ENCODE assay signal across 8 cellular contexts in genomic region chr1:197917813-197918646, GRCh38. TPM values are rescaled to one million over a fixed set of nuclear protein-coding genes. Genes with fewer than 3 reads are reported as not detected.
A peak's percentile ranks its signal among the peaks of the same experiment; 100 is the strongest.
DNase-seq lines count a peak whose midpoint lies in the region; ATAC-seq lines count a peak whose summit lies in the region.

No MANE protein-coding gene starts in this region.

- H3K36me3 ChIP-seq in subcutaneous abdominal adipose tissue (ENCODE audit: control insufficient read depth in 5 of 5, insufficient read depth in 5 of 5, low read length in 5 of 5) = no peaks in the 10 kb centered on the region

- peaks cover 83 to 95% (median 94%) of the 10 kb centered on the region in 5 donors for H3K27me3 ChIP-seq in subcutaneous abdominal adipose tissue (ENCODE audit: control insufficient read depth in 5 of 5, insufficient read depth in 4 of 5, low read length in 5 of 5)

- peaks cover 3 to 67% (median 58%) of the 10 kb centered on the region in 5 donors for H3K4me1 ChIP-seq in subcutaneous abdominal adipose tissue (ENCODE audit: control insufficient read depth in 5 of 5, insufficient read depth in 5 of 5, low read length in 5 of 5)

- no peak overlapping the region for H3K27ac Mint-ChIP-seq in activated T-helper 17 cell treated with anti-CD3 and anti-CD28 coated beads, Interleukin-2, amount 50 U/mL, for 72 hours

- H3K36me3 Mint-ChIP-seq in activated T-helper 17 cell treated with anti-CD3 and anti-CD28 coated beads, Interleukin-2, amount 50 U/mL, for 72 hours (ENCODE audit: low read depth) = peaks cover 12% of the 10 kb centered on the region

- H3K4me1 Mint-ChIP-seq in activated T-helper 17 cell treated with anti-CD3 and anti-CD28 coated beads, Interleukin-2, amount 50 U/mL, for 72 hours = peaks cover 19% of the 10 kb centered on the region

- H3K9me3 Mint-ChIP-seq in activated T-helper 17 cell treated with anti-CD3 and anti-CD28 coated beads, Interleukin-2, amount 50 U/mL, for 72 hours = no peaks in the 10 kb centered on the region

- peak overlapping the region; percentile 53 for H3K4me3 Mint-ChIP-seq in activated T-helper 17 cell treated with anti-CD3 and anti-CD28 coated beads, Interleukin-2, amount 50 U/mL, for 72 hours

- no peaks in the 10 kb centered on the region for H3K9me3 ChIP-seq in subcutaneous abdominal adipose tissue (ENCODE audit: control insufficient read depth in 5 of 5, low read length in 5 of 5)

- peaks cover 94% of the 10 kb centered on the region for H3K27me3 Mint-ChIP-seq in activated T-helper 17 cell treated with anti-CD3 and anti-CD28 coated beads, Interleukin-2, amount 50 U/mL, for 72 hours

- H3K27ac ChIP-seq in subcutaneous abdominal adipose tissue (ENCODE audit: low read depth, low read length) = no peak overlapping the region

- peak; percentile 46 for DNase-seq in stimulated activated CD4-positive, alpha-beta T cell treated with anti-CD3 and anti-CD28 coated beads, Interleukin-15, amount 100 ng/mL, for 24 hours
- DNase-seq in stimulated activated CD4-positive, alpha-beta T cell treated with anti-CD3 and anti-CD28 coated beads, Interleukin-12 subunit alpha, Interleukin-12 subunit beta, amount 100 ng/mL, for 4 hours = no peak
- DNase-seq in iPS-NIHi11 (ENCODE audit: low spot score) = peak; percentile 23
- DNase-seq in pons (ENCODE audit: low spot score) = no peak

- no peak overlapping the region for H3K9ac ChIP-seq in subcutaneous abdominal adipose tissue (ENCODE audit: low read length in 5 of 5)

- H3K4me3 ChIP-seq in subcutaneous abdominal adipose tissue (ENCODE audit: low read depth in 1 of 5, low read length in 5 of 5) = peak overlapping the region; percentile 48 to 62 (median 55)

- ATAC-seq in activated T-helper 17 cell treated with anti-CD3 and anti-CD28 coated beads, Interleukin-2, amount 50 U/mL, for 72 hours (replicated peaks) = peak; percentile 27
- ATAC-seq in GM19397 (IDR thresholded peaks at IDR 0.05; ENCODE audit: unreplicated experiment) (no peak), esophagus mucosa (no peak)

RNA-seq across cellular contexts. Expression of gene LHX9, which starts 0.9 kb away (rescaled TPM):
- not detected for total RNA-seq in activated T-helper 17 cell treated with anti-CD3 and anti-CD28 coated beads, Interleukin-2, amount 50 U/mL, for 72 hours
- total RNA-seq in esophagus mucosa = not detected

RNA-seq across cellular contexts. Expression of gene C1orf53, which starts 15.6 kb away (rescaled TPM):
- under 1 TPM; 0.50 to 0.78 TPM for total RNA-seq in activated T-helper 17 cell treated with anti-CD3 and anti-CD28 coated beads, Interleukin-2, amount 50 U/mL, for 72 hours
- 2.6 TPM for total RNA-seq in esophagus mucosa

Comparison
In these comparisons a context has a peak if more than half of its experiments do, and no peak if none do; other contexts are left out.
1. DNase-seq: peak in stimulated activated CD4-positive, alpha-beta T cell treated with anti-CD3 and anti-CD28 coated beads, Interleukin-15, amount 100 ng/mL, for 24 hours (single experiment) and iPS-NIHi11 (single experiment); none in stimulated activated CD4-positive, alpha-beta T cell treated with anti-CD3 and anti-CD28 coated beads, Interleukin-12 subunit alpha, Interleukin-12 subunit beta, amount 100 ng/mL, for 4 hours (single experiment) and pons (single experiment).